39 cellular contexts compared by ENCODE assay signal in genomic region chr17:56130030-56130429, GRCh38. TPM values are rescaled to one million over a fixed set of nuclear protein-coding genes. Genes with fewer than 3 reads are reported as not detected.
"Had no signal": no experiment of that assay in that cellular context is flagged by ENCODE, and none has a peak within 500 bp of the region (broad histone marks: within the 10 kb centered on the region; RNA-seq: fewer than 3 reads in every experiment).

No MANE protein-coding gene starts in this region.

- H3K4me3 ChIP-seq: adrenal gland, body of pancreas, gastroesophageal sphincter, smooth muscle cell, uterus had no signal

- H3K36me3 ChIP-seq: adrenal gland, gastroesophageal sphincter, neutrophil, uterus, WERI-Rb-1 had no signal

- ATAC-seq: body of pancreas; effector memory CD8-positive, alpha-beta T cell; gastroesophageal sphincter; left colon; natural killer cell; stimulated activated memory B cell treated with anti-CD40 and anti-IgM and Interleukin-4, amounts not matched to agents 10 μg/mL and 1 μg/mL and 100 μg/mL, for 72 hours; stimulated activated naive CD8-positive, alpha-beta T cell treated with anti-CD3 and anti-CD28 coated beads, Interleukin-15, amount 100 ng/mL, for 72 hours; T-helper 17 cell had no signal

- H3K4me1 ChIP-seq: adrenal gland, body of pancreas, gastroesophageal sphincter, uterus had no signal

- H3K4me2 ChIP-seq: smooth muscle cell had no signal

- DNase-seq: activated CD4-positive, alpha-beta memory T cell treated with anti-CD3 and anti-CD28 coated beads for 36 hours; activated CD4-positive, alpha-beta T cell treated with anti-CD3 and anti-CD28 coated beads, Interleukin-2, amount 10 ng/mL, durations not matched to agents 24 days and 14 days; activated CD4-positive, CD25-positive, alpha-beta regulatory T cell treated with anti-CD3 and anti-CD28 coated beads, Interleukin-2, amount 50 U/mL, for 72 hours; activated CD8-positive, alpha-beta memory T cell treated with anti-CD3 and anti-CD28 coated beads, Interleukin-2, amount 50 U/mL, for 4 hours; activated effector memory CD4-positive, alpha-beta T cell treated with anti-CD3 and anti-CD28 coated beads, Interleukin-2, amount 50 U/mL, for 16 hours; activated naive CD4-positive, alpha-beta T cell treated with anti-CD3 and anti-CD28 coated beads for 36 hours; activated naive CD8-positive, alpha-beta T cell treated with anti-CD3 and anti-CD28 coated beads for 36 hours; activated T-cell treated with anti-CD3 and anti-CD28 coated beads, Interleukin-2, amount 50 U/mL, for 1 hour; adrenal gland; aorta; body of pancreas; cortex of kidney; effector memory CD8-positive, alpha-beta T cell; hippocampal formation; immature natural killer cell; kidney; left colon; mammary epithelial cell; natural killer cell; stimulated activated CD4-positive, alpha-beta T cell treated with anti-CD3 and anti-CD28 coated beads, Interleukin-1b, Interleukin-23, amount 100 ng/mL, for 48 hours; stimulated activated CD4-positive, alpha-beta T cell treated with anti-CD3 and anti-CD28 coated beads, Interleukin-4, amount 100 ng/mL, for 4 hours; stimulated activated CD8-positive, alpha-beta memory T cell treated with anti-CD3 and anti-CD28 coated beads, Interleukin-4, amount 100 ng/mL, for 48 hours; stimulated activated naive CD8-positive, alpha-beta T cell treated with anti-CD3 and anti-CD28 coated beads, Interleukin-15, amount 100 ng/mL, for 72 hours; T-helper 17 cell; T1000; uterus; WERI-Rb-1 had no signal

- H3K9me3 ChIP-seq: adrenal gland, body of pancreas, gastroesophageal sphincter, neutrophil, uterus had no signal

- H3K27me3 ChIP-seq: adrenal gland, body of pancreas, gastroesophageal sphincter, neutrophil, uterus had no signal

- H3K27ac ChIP-seq: adrenal gland, body of pancreas, gastroesophageal sphincter, neutrophil, uterus, WERI-Rb-1 had no signal

RNA-seq across cellular contexts. Expression of gene ANKFN1, which starts 23.2 kb away (rescaled TPM):
- total RNA-seq: activated CD4-positive, alpha-beta memory T cell treated with anti-CD3 and anti-CD28 coated beads for 36 hours; activated CD4-positive, alpha-beta T cell treated with anti-CD3 and anti-CD28 coated beads, Interleukin-2, amount 10 ng/mL, durations not matched to agents 24 days and 14 days; activated CD8-positive, alpha-beta memory T cell treated with anti-CD3 and anti-CD28 coated beads for 36 hours; activated naive CD4-positive, alpha-beta T cell treated with anti-CD3 and anti-CD28 coated beads for 36 hours; activated naive CD8-positive, alpha-beta T cell treated with anti-CD3 and anti-CD28 coated beads for 36 hours; activated T-helper 1 cell treated with anti-CD3 and anti-CD28 coated beads, Interleukin-12 subunit alpha, Interleukin-12 subunit beta, Interleukin-2, Interleukin-4 antibody, amounts not matched to agents 30 ng/mL and 10 ng/mL and 1 ng/mL, durations not matched to agents 14 hours and 24 hours and 36 hours; cardiac septum; endothelial cell of umbilical vein; fibroblast of lung; liver; mammary epithelial cell; natural killer cell; osteocyte; progenitor cell of endocrine pancreas; T-helper 17 cell had no signal
- polyA plus RNA-seq: immature natural killer cell, liver, mammary epithelial cell had no signal
